5 cellular contexts compared by ENCODE assay signal in the genomic region with DNA sequence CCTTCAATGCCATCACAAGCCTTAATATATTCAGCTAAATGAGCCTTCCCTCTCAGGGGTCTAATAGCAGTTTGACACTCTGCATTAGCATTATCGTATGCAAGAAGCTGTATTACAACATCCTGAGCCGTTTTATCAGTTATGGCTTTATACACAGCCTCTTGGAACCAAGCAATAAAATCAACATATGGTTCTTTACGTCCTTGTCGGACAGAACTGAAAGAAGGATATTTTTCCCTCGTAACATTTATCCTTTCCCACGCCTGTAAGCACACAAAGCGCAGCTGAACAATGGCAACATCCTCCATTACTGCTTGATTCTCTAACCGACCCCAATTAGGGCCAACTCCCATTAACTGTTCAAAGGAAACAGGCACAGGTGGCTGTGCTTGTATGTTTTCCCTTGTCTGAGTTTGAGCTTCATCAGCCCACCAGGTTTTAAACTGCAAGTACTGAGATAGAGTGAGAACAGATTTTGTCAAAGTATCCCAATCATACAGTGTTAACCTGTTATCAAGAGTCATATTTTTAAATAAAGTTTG. TPM values are rescaled to one million over a fixed set of nuclear protein-coding genes. Genes with fewer than 3 reads are reported as not detected.
"Had no signal": no experiment of that assay in that cellular context is flagged by ENCODE, and none has a peak within 500 bp of the region (broad histone marks: within the 10 kb centered on the region; RNA-seq: fewer than 3 reads in every experiment).

No MANE protein-coding gene starts in this region.

RNA-seq across cellular contexts. Expression of gene L1TD1, which starts 12.5 kb away (rescaled TPM):
- total RNA-seq: activated T-helper 17 cell treated with anti-CD3 and anti-CD28 coated beads, Interleukin-2, amount 50 U/mL, for 72 hours; dermis microvascular lymphatic vessel endothelial cell; gastrocnemius medialis; right atrium auricular region; T-helper 1 cell treated with Interleukin-12 subunit alpha and Interleukin-12 subunit beta and Interleukin-4 antibody, amounts not matched to agents 30 ng/mL and 1 ng/mL, for 36 hours had no signal
